ENCODE assay signal across 13 cellular contexts in genomic region chr7:2796358-2797352, GRCh38. TPM values are rescaled to one million over a fixed set of nuclear protein-coding genes. Genes with fewer than 3 reads are reported as not detected.
DNase-seq lines count a peak whose midpoint lies in the region; ATAC-seq, FAIRE-seq and TF ChIP-seq lines count a peak whose summit lies in the region.
"Had no signal": no experiment of that assay in that cellular context is flagged by ENCODE, and none has a peak within 500 bp of the region (broad histone marks: within the 10 kb centered on the region; RNA-seq: fewer than 3 reads in every experiment).

No MANE protein-coding gene starts in this region.

- H3K27ac ChIP-seq in cardiac muscle cell (peak overlapping the region; percentile 53), pancreas (peak overlapping the region in 2 of 4 donors; percentile 19 to 28), vagina (peak overlapping the region; percentile 82)

- intact Hi-C loops in Right ventricle myocardium inferior (cut with DNase I) (loop anchor here (2.0 kb wide), 1 partner anchor 34 kb away; no protein-coding TSS in a partner anchor), cardiac septum (cut with DNase I) (loop anchor here (5.0 kb wide), 1 partner anchor 64 kb away; no protein-coding TSS in a partner anchor), pancreas (cut with DNase I) (no loop called here), vagina (cut with DNase I) (no loop called here)

- H3K4me1 ChIP-seq in cardiac muscle cell (ENCODE audit: low read depth) (peaks cover 24% of the 10 kb centered on the region), pancreas (peaks cover 0 to 10% (median 4%) of the 10 kb centered on the region in 3 donors), vagina (peaks cover 25% of the 10 kb centered on the region)

- 83 to 85% methylated on average over 20 of the region's 20 CpGs for WGBS in pancreas, 2 donors

- H3K27me3 ChIP-seq in cardiac muscle cell (no peaks in the 10 kb centered on the region), pancreas (no peaks in the 10 kb centered on the region), vagina (no peaks in the 10 kb centered on the region)

- DNase-seq in Right ventricle myocardium inferior (ENCODE audit: missing footprints) (peak; percentile 79), cardiac septum (ENCODE audit: low spot score) (no peak), cardiac muscle cell (ENCODE audit: low read depth in 1 of 2, low spot score in 1 of 2) (peak in 1 of 2 donors; percentile 95), pancreas (no peak), vagina (ENCODE audit: extremely low spot score in 2 of 2) (peak in 1 of 2 donors; percentile 94), AML-193 (lab: John Stamatoyannopoulos, UW) (no peak), GM19239 (ENCODE audit: insufficient read length, low spot score) (no peak)
- DNase-seq: activated CD4-positive, CD25-positive, alpha-beta regulatory T cell; activated naive CD4-positive, alpha-beta T cell treated with anti-CD3 and anti-CD28 coated beads for 36 hours had no signal

- FAIRE-seq in pancreas (lab: Jason Lieb, UNC) (no peak), GM19239 (lab: Jason Lieb, UNC) (no peak)
- FAIRE-seq: A204.1, frontal cortex had no signal

- H3K36me3 ChIP-seq in cardiac muscle cell, result peaks cover 12% of the 10 kb centered on the region
- H3K36me3 ChIP-seq in pancreas, result peaks cover 0 to 23% (median 0%) of the 10 kb centered on the region in 3 donors
- H3K36me3 ChIP-seq in vagina, result peaks cover 0 to 9% of the 10 kb centered on the region in 2 donors

- TF ChIP-seq CTCF in cardiac muscle cell (IDR thresholded peaks at IDR 0.05; ENCODE audit: low read depth, low read length) (no peak), pancreas (IDR thresholded peaks at IDR 0.05) (no peak), vagina (IDR thresholded peaks at IDR 0.05) (no peak)

- H3K4me3 ChIP-seq in cardiac muscle cell (no peak overlapping the region), pancreas (no peak overlapping the region), vagina (peak overlapping the region in 1 of 2 donors; percentile 0)

- ATAC-seq in Right ventricle myocardium inferior (peak; percentile 83), pancreas (peak in 3 of 4 donors; percentile 23 to 56 (median 43)), GM19397 (IDR thresholded peaks at IDR 0.05; ENCODE audit: unreplicated experiment) (no peak)
- ATAC-seq: natural killer cell treated with Interleukin-12 subunit alpha and Interleukin-12 subunit beta and Interleukin-15 and Interleukin-18, amount 100 ng/mL, for 72 hours had no signal

- TF ChIP-seq POLR2A in vagina (IDR thresholded peaks at IDR 0.05), result no peak

- H3K9me3 ChIP-seq in cardiac muscle cell (ENCODE audit: low read depth) (no peaks in the 10 kb centered on the region), pancreas (no peaks in the 10 kb centered on the region), vagina (no peaks in the 10 kb centered on the region)

RNA-seq across cellular contexts. Expression of gene GNA12, which starts 47.5 kb away (rescaled TPM):
- total RNA-seq in Right ventricle myocardium inferior (40.8 TPM), cardiac septum (33.7 TPM), cardiac muscle cell (34.5 and 54.4 TPM in 2 replicates), pancreas (10 to 100 TPM; 11.4 to 23.0 (median 18.5) TPM), vagina (29.5 TPM)
- polyA plus RNA-seq in cardiac muscle cell (59.1 and 64.2 TPM in 2 replicates), pancreas (10 to 100 TPM in 1 of 2 donors, 1 to 10 TPM in 1; 7.5 to 12.2 TPM)

Comparison
In these comparisons a context has a peak if more than half of its experiments do, and no peak if none do; other contexts are left out.
1. intact Hi-C loops: an anchor here in Right ventricle myocardium inferior (2.0 kb wide) and cardiac septum (5.0 kb wide); none called in pancreas and vagina.